Comparison of ENCODE assay signal across 1 cellular context in genomic region chr10:73743327-73743904, GRCh38.
A peak's percentile ranks its signal among the peaks of the same experiment; 100 is the strongest.
TF ChIP-seq lines count a peak whose summit lies in the region.

No MANE protein-coding gene starts in this region.

TF ChIP-seq in K562, 482 proteins besides CTCF, POLR2A, EP300 and RAD21 (continued from another document and continues in another):
- TF ChIP-seq TFE3 (CRISPR knock-in tag; IDR thresholded peaks at IDR 0.05): peak; percentile 60
- TF ChIP-seq HOXB6 (CRISPR knock-in tag; IDR thresholded peaks at IDR 0.05; ENCODE audit: borderline replicate concordance): peak; percentile 31; the same call in 1 of the 2 replicates
- TF ChIP-seq E2F8 (IDR thresholded peaks at IDR 0.05; ENCODE audit: low read depth, partially characterized antibody): no peak
- TF ChIP-seq HNRNPK (IDR thresholded peaks at IDR 0.05; ENCODE audit: low read depth, low read length, poor library complexity, severe bottlenecking): no peak
- no peak for TF ChIP-seq TFAP4 (CRISPR knock-in tag; IDR thresholded peaks at IDR 0.05; ENCODE audit: borderline replicate concordance)
- peak; percentile 85 for TF ChIP-seq PPARD (CRISPR knock-in tag; IDR thresholded peaks at IDR 0.05)
- TF ChIP-seq SRSF9 (IDR thresholded peaks at IDR 0.05; ENCODE audit: borderline replicate concordance, low read depth, low read length): no peak
- no peak for TF ChIP-seq MLLT1 (IDR thresholded peaks at IDR 0.05)
- TF ChIP-seq ZBTB12 (CRISPR knock-in tag; IDR thresholded peaks at IDR 0.05): peak; percentile 82
- TF ChIP-seq SP2 (IDR thresholded peaks at IDR 0.05; ENCODE audit: extremely low read depth, low read depth, low read length, poor library complexity, severe bottlenecking): no peak
- TF ChIP-seq ELK3 (CRISPR knock-in tag; IDR thresholded peaks at IDR 0.05): peak; percentile 91
- TF ChIP-seq TAF15 (IDR thresholded peaks at IDR 0.05; ENCODE audit: low read depth, low read length): no peak
- no peak for TF ChIP-seq PHB2 (IDR thresholded peaks at IDR 0.05; ENCODE audit: low read depth)
- peak; percentile 97 for TF ChIP-seq BCL6 (CRISPR knock-in tag; IDR thresholded peaks at IDR 0.05)
- TF ChIP-seq ELF4 (CRISPR knock-in tag; IDR thresholded peaks at IDR 0.05): peak; percentile 90
- TF ChIP-seq ZNF518B (CRISPR knock-in tag; IDR thresholded peaks at IDR 0.05): peak; percentile 85; the same call in 1 of the 2 replicates
- no peak for TF ChIP-seq ADNP (tag; IDR thresholded peaks at IDR 0.05)
- no peak for TF ChIP-seq ZKSCAN1 (IDR thresholded peaks at IDR 0.05; ENCODE audit: low read depth, low read length)
- no peak for TF ChIP-seq ZFP91 (CRISPR knock-in tag; IDR thresholded peaks at IDR 0.05)
- TF ChIP-seq ZNF699 (CRISPR knock-in tag; IDR thresholded peaks at IDR 0.05; ENCODE audit: insufficient replicate concordance): no peak
- TF ChIP-seq RBM25 (IDR thresholded peaks at IDR 0.05; ENCODE audit: low read depth, low read length, severe bottlenecking): no peak
- TF ChIP-seq ZC3H8 (IDR thresholded peaks at IDR 0.05): no peak
- TF ChIP-seq ZNF75A (CRISPR knock-in tag; IDR thresholded peaks at IDR 0.05): peak; percentile 90
- peak; percentile 95 for TF ChIP-seq E2F3 (CRISPR knock-in tag; IDR thresholded peaks at IDR 0.05)
- TF ChIP-seq ZBTB34 (CRISPR knock-in tag; IDR thresholded peaks at IDR 0.05): peak; percentile 92
- TF ChIP-seq MYC (IDR thresholded peaks at IDR 0.05; ENCODE audit: low read depth, low read length): no peak
- TF ChIP-seq MYC (CRISPR knock-in tag; IDR thresholded peaks at IDR 0.05; ENCODE audit: borderline replicate concordance, low read depth): peak; percentile 94
- TF ChIP-seq ILK (tag; IDR thresholded peaks at IDR 0.05; ENCODE audit: borderline replicate concordance, low read depth): peak; percentile 94
- 0 out of 2 replicates have a peak, but pooled peaks have one; percentile 37 for TF ChIP-seq THAP7 (CRISPR knock-in tag; IDR thresholded peaks at IDR 0.05)
- TF ChIP-seq EHMT2 (IDR thresholded peaks at IDR 0.05): no peak
- TF ChIP-seq KDM2B (CRISPR knock-in tag; IDR thresholded peaks at IDR 0.05): peak; percentile 98
- peak; percentile 97 for TF ChIP-seq HIVEP1 (CRISPR knock-in tag; IDR thresholded peaks at IDR 0.05)
- TF ChIP-seq DEAF1 (CRISPR knock-in tag; IDR thresholded peaks at IDR 0.05): peak; percentile 74
- TF ChIP-seq REST (CRISPR knock-in tag; IDR thresholded peaks at IDR 0.05; ENCODE audit: low read depth): peak; percentile 85; the same call in 1 of the 2 replicates
- peak; percentile 92 for TF ChIP-seq ZNF133 (CRISPR knock-in tag; IDR thresholded peaks at IDR 0.05)
